In the genomic region with DNA sequence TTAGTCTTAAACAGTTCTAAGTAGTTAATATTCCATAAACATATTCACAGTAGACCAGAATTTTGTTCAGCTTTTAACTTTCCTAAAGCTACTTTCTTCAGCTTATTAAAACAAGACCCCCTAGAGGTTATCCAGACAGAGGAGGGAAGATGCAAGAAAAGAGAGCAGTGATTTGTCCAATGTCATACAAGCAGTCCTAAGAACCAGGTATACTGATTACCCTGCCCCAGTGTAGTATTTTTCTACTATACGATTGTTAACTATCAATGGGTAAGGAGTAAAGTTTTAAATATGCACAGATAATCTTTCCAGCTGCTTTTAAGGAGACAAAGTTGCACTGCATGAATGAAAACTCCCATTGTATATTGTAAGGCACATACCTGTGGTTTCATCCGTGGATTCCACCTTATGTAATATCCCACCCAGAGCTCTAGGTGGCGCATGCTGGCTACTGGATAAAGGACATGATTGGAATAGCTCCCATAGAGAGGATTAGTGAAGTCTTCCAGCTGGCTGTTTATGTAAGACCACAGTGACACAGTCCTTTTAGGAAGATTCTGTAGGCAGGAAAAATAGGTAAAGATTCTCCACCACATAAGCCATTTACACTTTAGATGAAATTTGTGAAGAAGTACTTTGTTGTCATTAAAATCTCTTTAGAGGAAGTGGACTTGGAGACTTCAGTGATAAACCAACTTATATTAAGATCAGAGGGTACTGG, we compare ENCODE assay signal across 8 cellular contexts.
DNase-seq lines count a peak whose midpoint lies in the region; ATAC-seq and FAIRE-seq lines count a peak whose summit lies in the region.

No MANE protein-coding gene starts in this region.

- peak overlapping the region; percentile 23 for H3K27ac ChIP-seq in ACC112 (ENCODE audit: low read depth, low read length)

- no peaks in the 10 kb centered on the region for H3K79me2 ChIP-seq in ACC112 (ENCODE audit: control insufficient read depth, insufficient read depth, low read length, unreplicated experiment)

- FAIRE-seq in GM18507 (lab: Jason Lieb, UNC): peak; percentile 57

- peak; percentile 94 for ATAC-seq in HG03039 (IDR thresholded peaks at IDR 0.05; ENCODE audit: unreplicated experiment)

- peaks cover 4% of the 10 kb centered on the region for H3K4me1 ChIP-seq in ACC112 (ENCODE audit: control insufficient read depth, insufficient read depth, low read length, unreplicated experiment)

- H3K36me3 ChIP-seq in ACC112 (ENCODE audit: insufficient read depth, low read length): peaks cover 40% of the 10 kb centered on the region

- peak; percentile 2 for DNase-seq in GM18507 (ENCODE audit: extremely low spot score, insufficient read length, low read depth)
- DNase-seq in NCI-H2081 (lab: John Stamatoyannopoulos, UW): peak; percentile 75 to 79
- peak; percentile 25 for DNase-seq in UCSD-AML1 (lab: John Stamatoyannopoulos, UW; ENCODE audit: unreplicated experiment)
- DNase-seq in brain pericyte (ENCODE audit: low read depth, low spot score): peak; percentile 57
- peak; percentile 91 for DNase-seq in inferior parietal cortex (ENCODE audit: extremely low spot score)
- DNase-seq in stimulated activated CD4-positive, alpha-beta T cell treated with anti-CD3 and anti-CD28 coated beads, Interleukin-15, amount 100 ng/mL, for 24 hours: peak; percentile 60

- no peak overlapping the region for H2AFZ ChIP-seq in ACC112 (ENCODE audit: low read length, unreplicated experiment)

- no peak overlapping the region for H3K4me3 ChIP-seq in ACC112 (ENCODE audit: low read depth, low read length)

- no peaks in the 10 kb centered on the region for H3K27me3 ChIP-seq in ACC112 (ENCODE audit: insufficient read depth, low read length)

Comparison
In these comparisons a context has a peak if more than half of its experiments do, and no peak if none do; other contexts are left out.
1. DNase-seq: peak in every context shown above with its lines; median percentile 91 in inferior parietal cortex; 77 in NCI-H2081; 60 in stimulated activated CD4-positive, alpha-beta T cell treated with anti-CD3 and anti-CD28 coated beads, Interleukin-15, amount 100 ng/mL, for 24 hours; 57 in brain pericyte; 25 in UCSD-AML1; 2 in GM18507.